9 cellular contexts compared by ENCODE assay signal in the genomic region with DNA sequence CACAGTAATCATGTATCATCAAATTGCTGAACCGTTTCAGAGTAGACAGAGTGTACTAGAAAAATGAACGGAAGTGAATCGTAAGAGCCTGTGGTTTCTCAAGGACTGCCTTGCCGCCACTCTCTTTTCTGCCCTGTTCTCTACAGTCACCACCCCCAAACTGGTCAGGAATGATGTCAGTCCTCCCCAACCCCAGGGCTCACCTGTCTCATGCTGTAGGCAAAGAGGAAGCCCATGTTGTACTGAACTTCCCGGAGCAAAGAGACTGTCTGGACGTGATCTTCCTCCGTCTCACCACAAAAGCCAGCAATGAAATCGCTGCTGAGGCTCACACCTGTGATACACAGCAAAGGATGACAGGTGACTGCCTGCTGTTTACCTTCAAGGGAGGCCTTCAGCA. TPM values are rescaled to one million over a fixed set of nuclear protein-coding genes. Genes with fewer than 3 reads are reported as not detected.
DNase-seq lines count a peak whose midpoint lies in the region; ATAC-seq and TF ChIP-seq lines count a peak whose summit lies in the region.
"Had no signal": no experiment of that assay in that cellular context is flagged by ENCODE, and none has a peak within 500 bp of the region (broad histone marks: within the 10 kb centered on the region; RNA-seq: fewer than 3 reads in every experiment).

No MANE protein-coding gene starts in this region.

- H3K36me3 ChIP-seq in thyroid gland (peaks cover 6 to 7% of the 10 kb centered on the region in 2 donors), SK-N-SH (replicated peaks in 1 of 2; ENCODE audit: control insufficient read depth in 1 of 2, insufficient read depth in 2 of 2, low read length in 1 of 2) (peaks cover 29 to 53% of the 10 kb centered on the region in 2 experiments)

- peaks cover 12% of the 10 kb centered on the region for H3F3A ChIP-seq in SK-N-SH (replicated peaks; ENCODE audit: insufficient read depth)

- no peak overlapping the region for H3K4me2 ChIP-seq in SK-N-SH

- POLR2A ChIA-PET in SK-N-SH (lab: Yijun Ruan, JAX), result no interaction called here

- peaks cover 10% of the 10 kb centered on the region for H3K4me1 Mint-ChIP-seq in memory B cell

- H3K9me3 Mint-ChIP-seq in memory B cell, result no peaks in the 10 kb centered on the region

- no peak overlapping the region for H2AFZ ChIP-seq in SK-N-SH (ENCODE audit: low read depth)

- TF ChIP-seq RAD21 in SK-N-SH (IDR thresholded peaks at IDR 0.05; ENCODE audit: low read length), result no peak

- peak in 1 of 2 donors; percentile 70 for TF ChIP-seq POLR2A in thyroid gland (IDR thresholded peaks at IDR 0.05)

- no peaks in the 10 kb centered on the region for H3K9me2 ChIP-seq in SK-N-SH

- no peaks in the 10 kb centered on the region for H3K27me3 Mint-ChIP-seq in memory B cell

- peaks cover 67 to 72% of the 10 kb centered on the region in 2 donors for H3K4me1 ChIP-seq in thyroid gland
- no peaks in the 10 kb centered on the region; a peak in 1 of 4 replicates for H3K4me1 ChIP-seq in SK-N-SH (ENCODE audit: control insufficient read depth in 1 of 2, insufficient read depth in 2 of 2, low read depth in 1 of 2, low read length in 1 of 2)

- no peak overlapping the region for H3K4me3 ChIP-seq in thyroid gland (replicated peaks in 1 of 3)
- no peak overlapping the region for H3K4me3 ChIP-seq in SK-N-SH (ENCODE audit: low read depth in 2 of 2, low read length in 1 of 2)

- peak; percentile 58 for DNase-seq in activated CD8-positive, alpha-beta memory T cell treated with anti-CD3 and anti-CD28 coated beads for 24 hours
- DNase-seq in activated CD8-positive, alpha-beta memory T cell treated with anti-CD3 and anti-CD28 coated beads, Interleukin-2, amount 50 U/mL, for 48 hours, result no peak
- DNase-seq in activated T-cell treated with anti-CD3 and anti-CD28 coated beads for 1 hour (ENCODE audit: low read depth) (peak; percentile 16), memory B cell (ENCODE audit: low spot score in 2 of 2) (peak in 1 of 2 donors; percentile 37), thyroid gland (peak; percentile 87 to 88), OCI-M1 (lab: John Stamatoyannopoulos, UW) (no peak), SK-N-SH (no peak)

- H3K4me3 Mint-ChIP-seq in memory B cell, result peak overlapping the region; percentile 55

- CTCF ChIA-PET in SK-N-SH (lab: Yijun Ruan, JAX), result no interaction called here

- H3K27ac ChIP-seq in thyroid gland (peak overlapping the region; percentile 90 to 94 (median 93)), SK-N-SH (ENCODE audit: low read depth in 2 of 2, low read length in 1 of 2) (no peak overlapping the region)
- H3K27ac ChIP-seq: neutrophil had no signal

- 46 to 50% methylated on average over 8 of the region's 8 CpGs for WGBS in thyroid gland, 2 donors
- 95% methylated on average over 8 of the region's 8 CpGs for WGBS in SK-N-SH (ENCODE audit: low lambda C conversion rate)

- TF ChIP-seq CTCF in thyroid gland (IDR thresholded peaks at IDR 0.05) (no peak), SK-N-SH (IDR thresholded peaks at IDR 0.05) (no peak)

- H3K27me3 ChIP-seq in thyroid gland (no peaks in the 10 kb centered on the region), SK-N-SH (ENCODE audit: insufficient read depth) (no peaks in the 10 kb centered on the region)
- H3K27me3 ChIP-seq: neutrophil had no signal

- H3K79me2 ChIP-seq in SK-N-SH (ENCODE audit: insufficient read depth), result no peaks in the 10 kb centered on the region; the same call in 1 of the 2 replicates

- H4K20me1 ChIP-seq in SK-N-SH (ENCODE audit: insufficient read depth), result no peaks in the 10 kb centered on the region

- intact Hi-C loops in thyroid gland (cut with DNase I), result no loop called here

- H3K36me3 Mint-ChIP-seq in memory B cell, result peaks cover 16% of the 10 kb centered on the region

- peak; percentile 89 for ATAC-seq in memory B cell (ENCODE audit: low read depth)
- ATAC-seq in GM21390 (IDR thresholded peaks at IDR 0.05; ENCODE audit: unreplicated experiment), result no peak

- H3K9me3 ChIP-seq in thyroid gland (no peaks in the 10 kb centered on the region), SK-N-SH (no peaks in the 10 kb centered on the region)
- H3K9me3 ChIP-seq: neutrophil had no signal

- no peak for TF ChIP-seq EP300 in SK-N-SH (IDR thresholded peaks at IDR 0.05; ENCODE audit: borderline replicate concordance in 1 of 2, low read depth in 1 of 2, low read length in 1 of 2)

- peak overlapping the region; percentile 92 for H3K27ac Mint-ChIP-seq in memory B cell

- H3K9ac ChIP-seq in SK-N-SH, result no peak overlapping the region

TF ChIP-seq in SK-N-SH, 30 proteins besides CTCF, POLR2A, EP300 and RAD21:
- TF ChIP-seq JUND (IDR thresholded peaks at IDR 0.05), result no peak

RNA-seq across cellular contexts. Expression of a gene that starts 31.0 kb away (rescaled TPM):
- 10 to 100 TPM; 26.6 to 41.8 (median 37.8) TPM for total RNA-seq in thyroid gland
- 30.5 and 33.2 TPM in 2 replicates for polyA plus RNA-seq in SK-N-SH (2012; rRNA removed)
- polyA plus RNA-seq in SK-N-SH (2012; cell fraction: cytosol; rRNA removed), result 18.8 and 23.6 TPM in 2 replicates
- 52.5 and 75.1 TPM in 2 replicates for polyA plus RNA-seq in SK-N-SH (2012; cell fraction: nucleus; rRNA removed)

Comparison
In these comparisons a context has a peak if more than half of its experiments do, and no peak if none do; other contexts are left out.
1. DNase-seq: peak in activated CD8-positive, alpha-beta memory T cell treated with anti-CD3 and anti-CD28 coated beads for 24 hours (single experiment), activated T-cell treated with anti-CD3 and anti-CD28 coated beads for 1 hour (single experiment) and thyroid gland (2 of 2); none in activated CD8-positive, alpha-beta memory T cell treated with anti-CD3 and anti-CD28 coated beads, Interleukin-2, amount 50 U/mL, for 48 hours (single experiment), OCI-M1 (single experiment) and SK-N-SH (single experiment).
2. H3K27ac ChIP-seq: peak in thyroid gland (3 of 3); none in SK-N-SH (0 of 2).